ENCODE assay signal across 25 cellular contexts in genomic region chr9:76158713-76159112, GRCh38.
"Had no signal": no experiment of that assay in that cellular context is flagged by ENCODE, and none has a peak within 500 bp of the region (broad histone marks: within the 10 kb centered on the region; RNA-seq: fewer than 3 reads in every experiment).

No MANE protein-coding gene starts in this region.

- H3K4me1 ChIP-seq: left lung had no signal

- H3K4me3 ChIP-seq: heart left ventricle, left lung, lung, mucosa of descending colon, ovary, right atrium auricular region, skin epidermis, suprapubic skin, thoracic aorta, tibial artery, upper lobe of right lung had no signal

- H3K27me3 ChIP-seq: heart left ventricle, left lung, ovary, right atrium auricular region, suprapubic skin, tibial artery, upper lobe of right lung had no signal

- ATAC-seq: heart left ventricle; mucosa of descending colon; naive thymus-derived CD4-positive, alpha-beta T cell; natural killer cell treated with Interleukin-12 subunit alpha and Interleukin-12 subunit beta and Interleukin-15 and Interleukin-18, amount 100 ng/mL, for 72 hours; sciatic nerve; stimulated activated effector memory CD8-positive, alpha-beta T cell treated with anti-CD3 and anti-CD28 coated beads, Interleukin-12 subunit alpha, Interleukin-12 subunit beta, amount 100 ng/mL, for 72 hours had no signal

- H3K36me3 ChIP-seq: ovary, right atrium auricular region had no signal

- DNase-seq: heart left ventricle; hypothalamus; islet precursor cell; left lung; midbrain; mucosa of descending colon; naive thymus-derived CD4-positive, alpha-beta T cell; ovary; stimulated activated CD4-positive, alpha-beta T cell treated with anti-CD3 and anti-CD28 coated beads, Interleukin-12 subunit alpha, Interleukin-12 subunit beta, amount 100 ng/mL, for 4 hours; stimulated activated CD4-positive, alpha-beta T cell treated with anti-CD3 and anti-CD28 coated beads, Interleukin-15, amount 100 ng/mL, for 24 hours; stimulated activated CD4-positive, alpha-beta T cell treated with anti-CD3 and anti-CD28 coated beads, Interleukin-2, amount 100 ng/mL, for 24 hours; stimulated activated CD4-positive, alpha-beta T cell treated with anti-CD3 and anti-CD28 coated beads, Interleukin-4, amount 100 ng/mL, for 24 hours; stimulated activated naive CD4-positive, alpha-beta T cell; tibial artery; trophoblast cell; upper lobe of right lung had no signal

- H3K9me3 ChIP-seq: heart left ventricle, left lung, mucosa of descending colon, ovary, right atrium auricular region, suprapubic skin, thoracic aorta, tibial artery, upper lobe of right lung had no signal

- FAIRE-seq: urothelium cell line had no signal

- H3K27ac ChIP-seq: heart left ventricle, left lung, ovary, right atrium auricular region, skin epidermis, suprapubic skin, thoracic aorta, tibial artery, upper lobe of right lung had no signal
